8 cellular contexts compared by ENCODE assay signal in genomic region chr7:44986218-44987053, GRCh38. TPM values are rescaled to one million over a fixed set of nuclear protein-coding genes. Genes with fewer than 3 reads are reported as not detected.
DNase-seq lines count a peak whose midpoint lies in the region; ATAC-seq, FAIRE-seq and TF ChIP-seq lines count a peak whose summit lies in the region.

No MANE protein-coding gene starts in this region.

- peak overlapping the region; percentile 94 for H3K18ac ChIP-seq in H1 (ENCODE audit: extremely low read depth, low read length)

- peak overlapping the region; percentile 63 for H3K14ac ChIP-seq in H1 (ENCODE audit: insufficient read length)

- peak overlapping the region; percentile 80 for H4K5ac ChIP-seq in H1 (ENCODE audit: insufficient read length, low read depth, low read length)

- H3K56ac ChIP-seq in H1 (replicated peaks; ENCODE audit: insufficient read length, low read depth, low read length): peak overlapping the region; percentile 87

- TF ChIP-seq CTCF in CD8-positive, alpha-beta T cell (IDR thresholded peaks at IDR 0.05): no peak
- TF ChIP-seq CTCF in HL-60 (IDR thresholded peaks at IDR 0.05; ENCODE audit: insufficient read depth, low read length) (no peak), H1 (IDR thresholded peaks at IDR 0.05; ENCODE audit: control extremely low read depth in 1 of 3, insufficient read depth in 1 of 3, low read depth in 1 of 3, low read length in 3 of 3) (no peak)

- peak overlapping the region; percentile 97 for H2BK5ac ChIP-seq in H1 (ENCODE audit: low read depth, low read length)

- peak overlapping the region; percentile 84 for H3K4me3 ChIP-seq in CD8-positive, alpha-beta T cell (ENCODE audit: low read depth, low read length)
- H3K4me3 ChIP-seq in HL-60 (replicated peaks; ENCODE audit: insufficient read depth, low read length) (peak overlapping the region; percentile 83), H1 (ENCODE audit: extremely low read depth in 1 of 4, insufficient read depth in 2 of 4, low read depth in 3 of 4, low read length in 4 of 4) (peak overlapping the region; percentile 89 to 97 (median 94))

- peaks cover 37% of the 10 kb centered on the region for H3K4me1 ChIP-seq in CD8-positive, alpha-beta T cell (ENCODE audit: insufficient read depth, low read length)
- H3K4me1 ChIP-seq in H1 (replicated peaks in 1 of 4; ENCODE audit: control insufficient read depth in 3 of 4, insufficient read depth in 4 of 4, low read length in 3 of 4): peaks cover 0 to 7% (median 5%) of the 10 kb centered on the region in 4 experiments; a peak in 3 of 7 replicates

- H2AFZ ChIP-seq in H1 (ENCODE audit: low read length): peak overlapping the region; percentile 38; the same call in 1 of the 2 replicates

- POLR2A ChIA-PET in CD8-positive, alpha-beta T cell (lab: Charles Lee): interaction anchor here (0.9 to 1.8 kb wide), 10 partner anchors 8 to 101 kb away, joined by 3 to 14 read pairs (median 4); partner anchors contain the start of genes CCM2 and PURB
- POLR2A ChIA-PET in H1 (lab: Charles Lee; ENCODE audit: partially characterized antibody): interaction anchor here (0.6 to 13.3 kb wide), 26 partner anchors 8 to 189 kb away, joined by 3 to 327 read pairs (median 4); partner anchors contain the start of genes CCM2, H2AZ2, PPIA and TBRG4

- H3K27ac ChIP-seq in CD8-positive, alpha-beta T cell (ENCODE audit: low read depth, low read length): peak overlapping the region; percentile 93
- H3K27ac ChIP-seq in HL-60 (replicated peaks): peak overlapping the region; percentile 90
- H3K27ac ChIP-seq in H1 (ENCODE audit: low read depth, low read length): peak overlapping the region; percentile 94

- no peaks in the 10 kb centered on the region for H3K27me3 Mint-ChIP-seq in CD8-positive, alpha-beta T cell (ENCODE audit: low read depth)
- no peaks in the 10 kb centered on the region for H3K27me3 Mint-ChIP-seq in activated CD8-positive, alpha-beta memory T cell treated with anti-CD3 and anti-CD28 coated beads, Interleukin-2, amount 10 ng/mL, durations not matched to agents 7 days and 5 days

- peaks cover 9% of the 10 kb centered on the region; the same call in 1 of the 2 replicates for H3K23me2 ChIP-seq in H1 (ENCODE audit: low read depth, low read length)

- peak overlapping the region; percentile 99 for H4K8ac ChIP-seq in H1 (ENCODE audit: extremely low read depth, insufficient read depth, low read length)

- TF ChIP-seq POLR2A in H1 (IDR thresholded peaks at IDR 0.05; ENCODE audit: control extremely low read depth in 1 of 2, low read depth in 2 of 2, low read length in 2 of 2): peak; percentile 98 to 99

- H3K9ac ChIP-seq in H1 (replicated peaks in 1 of 4; ENCODE audit: extremely low read depth in 1 of 4, low read depth in 3 of 4, low read length in 3 of 4): peak overlapping the region; percentile 98

- H3K79me1 ChIP-seq in H1 (ENCODE audit: low read depth, low read length): no peaks in the 10 kb centered on the region

- peak; percentile 93 for ATAC-seq in CD8-positive, alpha-beta T cell
- peak; percentile 98 for ATAC-seq in GM19463 (IDR thresholded peaks at IDR 0.05; ENCODE audit: unreplicated experiment)
- ATAC-seq in activated CD8-positive, alpha-beta memory T cell treated with anti-CD3 and anti-CD28 coated beads, Interleukin-2, amount 10 ng/mL, durations not matched to agents 7 days and 5 days: peak; percentile 95

- H2BK120ac ChIP-seq in H1 (replicated peaks; ENCODE audit: low read depth, low read length): peak overlapping the region; percentile 3

- peak overlapping the region; percentile 59 for H3K4ac ChIP-seq in H1 (replicated peaks; ENCODE audit: insufficient read length, low read depth, low read length)

- peak overlapping the region; percentile 96 for H3K4me3 Mint-ChIP-seq in CD8-positive, alpha-beta T cell
- H3K4me3 Mint-ChIP-seq in activated CD8-positive, alpha-beta memory T cell treated with anti-CD3 and anti-CD28 coated beads, Interleukin-2, amount 10 ng/mL, durations not matched to agents 7 days and 5 days: peak overlapping the region; percentile 98

- H2BK15ac ChIP-seq in H1 (ENCODE audit: low read length): 0 out of 2 replicates have a peak overlapping the region, but pooled peaks have one; percentile 14

- H3K27ac Mint-ChIP-seq in CD8-positive, alpha-beta T cell: peak overlapping the region; percentile 98
- H3K27ac Mint-ChIP-seq in activated CD8-positive, alpha-beta memory T cell treated with anti-CD3 and anti-CD28 coated beads, Interleukin-2, amount 10 ng/mL, durations not matched to agents 7 days and 5 days: peak overlapping the region; percentile 95

- H2BK12ac ChIP-seq in H1 (ENCODE audit: low read depth, low read length): peak overlapping the region; percentile 83; the same call in 1 of the 2 replicates

- DNase-seq in CD8-positive, alpha-beta T cell: peak; percentile 86 to 98 (median 95)
- peak; percentile 95 to 100 for DNase-seq in HL-60 (ENCODE audit: low read depth in 1 of 2, low spot score in 1 of 2)
- DNase-seq in NK-92 treated with Interleukin-12 subunit alpha and Interleukin-12 subunit beta, amount 100 ng/mL, for 24 hours (lab: John Stamatoyannopoulos, UW): peak; percentile 85
- peak; percentile 97 for DNase-seq in activated CD8-positive, alpha-beta memory T cell treated with anti-CD3 and anti-CD28 coated beads, Interleukin-2, amount 10 ng/mL, durations not matched to agents 7 days and 5 days
- peak; percentile 83 to 94 for DNase-seq in H1 (ENCODE audit: low read depth in 1 of 2, low spot score in 2 of 2)
- peak; percentile 99 for DNase-seq in mesenteric fat pad (ENCODE audit: low spot score)
- peak; percentile 90 for DNase-seq in stimulated activated CD8-positive, alpha-beta memory T cell treated with anti-CD3 and anti-CD28 coated beads, Interleukin-15, amount 100 ng/mL, for 1 hour (ENCODE audit: low read depth)

- no peak overlapping the region for H3K23ac ChIP-seq in H1 (ENCODE audit: insufficient read length)

- TF ChIP-seq EP300 in H1 (IDR thresholded peaks at IDR 0.05; ENCODE audit: borderline replicate concordance in 1 of 2, low read depth in 2 of 2, low read length in 2 of 2): peak in 1 of 2 experiments; percentile 40; a peak in 1 of 3 replicates

- peaks cover 18 to 26% of the 10 kb centered on the region in 2 experiments for H3K79me2 ChIP-seq in H1 (ENCODE audit: control insufficient read depth in 1 of 2, insufficient read depth in 2 of 2, low read length in 2 of 2)

- H3K36me3 ChIP-seq in CD8-positive, alpha-beta T cell (ENCODE audit: insufficient read depth, low read length): peaks cover 23% of the 10 kb centered on the region
- H3K36me3 ChIP-seq in H1 (ENCODE audit: control insufficient read depth in 2 of 4, insufficient read depth in 4 of 4, low read length in 3 of 4): peaks cover 17 to 39% (median 33%) of the 10 kb centered on the region in 4 experiments

- FAIRE-seq in H1 (lab: Jason Lieb, UNC): no peak

- peak overlapping the region; percentile 98 for H2AK5ac ChIP-seq in H1 (ENCODE audit: low read depth, low read length)

- no peaks in the 10 kb centered on the region for H3K9me3 ChIP-seq in CD8-positive, alpha-beta T cell (ENCODE audit: low read length)
- H3K9me3 ChIP-seq in H1 (ENCODE audit: insufficient read depth in 2 of 2, low read depth in 1 of 2, low read length in 1 of 2): no peaks in the 10 kb centered on the region

- no peak overlapping the region for H2BK20ac ChIP-seq in H1 (ENCODE audit: low read length)

- H3K9me3 Mint-ChIP-seq in CD8-positive, alpha-beta T cell: no peaks in the 10 kb centered on the region
- no peaks in the 10 kb centered on the region for H3K9me3 Mint-ChIP-seq in activated CD8-positive, alpha-beta memory T cell treated with anti-CD3 and anti-CD28 coated beads, Interleukin-2, amount 10 ng/mL, durations not matched to agents 7 days and 5 days (ENCODE audit: low read depth)

- no peaks in the 10 kb centered on the region for H3K27me3 ChIP-seq in CD8-positive, alpha-beta T cell (ENCODE audit: insufficient read depth, low read length)
- no peaks in the 10 kb centered on the region for H3K27me3 ChIP-seq in HL-60 (ENCODE audit: insufficient read depth, poor library complexity, severe bottlenecking)
- H3K27me3 ChIP-seq in H1 (replicated peaks in 1 of 4; ENCODE audit: control insufficient read depth in 3 of 4, extremely low read depth in 1 of 4, insufficient read depth in 3 of 4, low read length in 3 of 4): no peaks in the 10 kb centered on the region

- H4K91ac ChIP-seq in H1 (replicated peaks; ENCODE audit: insufficient read length, low read length): peak overlapping the region; percentile 45

- WGBS in H1 (ENCODE audit: extremely low coverage in 1 of 2, insufficient coverage in 1 of 2, insufficient read length in 1 of 2, insufficient replicate concordance in 2 of 2, low coverage in 1 of 2, low lambda C conversion rate in 2 of 2, missing lambda C conversion rate in 1 of 2), 2 experiments: 2% methylated on average over 65 of the region's 68 CpGs; no CpG with 5 or more reads in 1 of the 2 experiments

- peak overlapping the region; percentile 88 to 98 for H3K4me2 ChIP-seq in H1 (ENCODE audit: insufficient read depth in 1 of 2, low read depth in 2 of 2, low read length in 2 of 2)

- intact Hi-C loops in CD8-positive, alpha-beta T cell (cut with DNase I, micrococcal nuclease): loop anchor here (1.0 to 5.0 kb wide), 6 partner anchors 9 to 239 kb away; partner anchors contain the start of genes ZMIZ2 (in 2 of the 2), PURB (in 1 of the 2) and TBRG4 (in 1 of the 2)

- peaks cover 48% of the 10 kb centered on the region for H3K36me3 Mint-ChIP-seq in CD8-positive, alpha-beta T cell
- H3K36me3 Mint-ChIP-seq in activated CD8-positive, alpha-beta memory T cell treated with anti-CD3 and anti-CD28 coated beads, Interleukin-2, amount 10 ng/mL, durations not matched to agents 7 days and 5 days: peaks cover 46% of the 10 kb centered on the region

- CTCF ChIA-PET in CD8-positive, alpha-beta T cell (lab: Charles Lee): interaction anchor here (0.7 to 1.0 kb wide), 3 partner anchors 11 to 16 kb away, joined by 3 to 4 read pairs (median 3); no protein-coding TSS in a partner anchor
- CTCF ChIA-PET in activated CD8-positive, alpha-beta memory T cell treated with anti-CD3 and anti-CD28 coated beads, Interleukin-2, amount 10 ng/mL, durations not matched to agents 7 days and 5 days (lab: Charles Lee): interaction anchor here (1.0 to 1.9 kb wide), 7 partner anchors 10 to 50 kb away, joined by 3 to 6 read pairs (median 4); partner anchors contain the start of gene CCM2
- CTCF ChIA-PET in H1 (lab: Charles Lee; ENCODE audit: partially characterized antibody): interaction anchor here (0.8 to 5.4 kb wide), 5 partner anchors 10 to 100 kb away, joined by 3 to 43 read pairs (median 3); no protein-coding TSS in a partner anchor

- no peak for TF ChIP-seq RAD21 in H1 (IDR thresholded peaks at IDR 0.05 in 1 of 2, conservative IDR thresholded peaks at IDR 0.05 in 1 of 2; ENCODE audit: low read depth in 2 of 2, low read length in 2 of 2)

- H3K4me1 Mint-ChIP-seq in CD8-positive, alpha-beta T cell (ENCODE audit: low read depth): peaks cover 52% of the 10 kb centered on the region
- peaks cover 56% of the 10 kb centered on the region for H3K4me1 Mint-ChIP-seq in activated CD8-positive, alpha-beta memory T cell treated with anti-CD3 and anti-CD28 coated beads, Interleukin-2, amount 10 ng/mL, durations not matched to agents 7 days and 5 days

- peaks cover 8 to 18% of the 10 kb centered on the region in 2 experiments for H4K20me1 ChIP-seq in H1 (replicated peaks in 1 of 2; ENCODE audit: control insufficient read depth in 1 of 2, insufficient read depth in 2 of 2, low read length in 2 of 2)

RNA-seq across cellular contexts. Expression of gene MYO1G, which starts 7.6 kb away (rescaled TPM):
- 100 to 1,000 TPM; 142 to 143 TPM for total RNA-seq in CD8-positive, alpha-beta T cell
- total RNA-seq in activated CD8-positive, alpha-beta memory T cell treated with anti-CD3 and anti-CD28 coated beads, Interleukin-2, amount 10 ng/mL, durations not matched to agents 7 days and 5 days: 100 to 1,000 TPM; 502 to 567 TPM
- 0.11 and 0.19 TPM in 2 replicates for total RNA-seq in H1 (2021; fragmentation: NEBNext Ultra II Directional; extraction: Animal tissue kit (Norgen Biotek cat#: 25700))
- 0.08 and 0.11 TPM in 2 replicates for polyA plus RNA-seq in H1 (2011; rRNA removed)
- polyA plus RNA-seq in H1 (2011; cell fraction: cytosol; rRNA removed): 0.12 TPM
- 0.50 TPM for polyA plus RNA-seq in H1 (2011; cell fraction: nucleus; rRNA removed)
- polyA plus RNA-seq in H1 (2012, experiment 1 of 2): 0.08 to 0.15 TPM (median 0.11 TPM) in 3 of 4 replicates, not detected in the other
- not detected for polyA plus RNA-seq in H1 (2012, experiment 2 of 2)
- polyA plus RNA-seq in H1 (2013, experiment 1 of 2): 0.04 TPM
- polyA plus RNA-seq in H1 (2013, experiment 2 of 2): 0.04 TPM
- 0.20 and 0.54 TPM in 2 replicates for polyA minus RNA-seq in H1 (2011; rRNA and poly(A)+ RNA removed)
- polyA minus RNA-seq in H1 (2011; cell fraction: cytosol; rRNA and poly(A)+ RNA removed): 1.8 TPM
- 1.9 TPM for polyA minus RNA-seq in H1 (2011; cell fraction: nucleus; rRNA and poly(A)+ RNA removed)
- 8.7 TPM for total RNA-seq in mesenteric fat pad

RNA-seq across cellular contexts. Expression of gene CCM2, which starts 13.6 kb away (rescaled TPM):
- total RNA-seq in CD8-positive, alpha-beta T cell: 10 to 100 TPM; 42.8 to 44.6 TPM
- 100 to 1,000 TPM in 1 of 2 experiments, 10 to 100 TPM in 1; 87.5 to 113 TPM for total RNA-seq in activated CD8-positive, alpha-beta memory T cell treated with anti-CD3 and anti-CD28 coated beads, Interleukin-2, amount 10 ng/mL, durations not matched to agents 7 days and 5 days
- 31.3 and 31.6 TPM in 2 replicates for total RNA-seq in H1 (2021; fragmentation: NEBNext Ultra II Directional; extraction: Animal tissue kit (Norgen Biotek cat#: 25700))
- polyA plus RNA-seq in H1 (2011; rRNA removed): 41.2 and 54.8 TPM in 2 replicates
- polyA plus RNA-seq in H1 (2011; cell fraction: cytosol; rRNA removed): 40.7 TPM
- 51.2 TPM for polyA plus RNA-seq in H1 (2011; cell fraction: nucleus; rRNA removed)
- polyA plus RNA-seq in H1 (2012, experiment 1 of 2): 21.6 to 34.6 TPM (median 32.5 TPM) in 4 replicates
- polyA plus RNA-seq in H1 (2012, experiment 2 of 2): 28.2 TPM
- 20.3 TPM for polyA plus RNA-seq in H1 (2013, experiment 1 of 2)
- polyA plus RNA-seq in H1 (2013, experiment 2 of 2): 19.7 TPM
- polyA minus RNA-seq in H1 (2011; rRNA and poly(A)+ RNA removed): 26.9 and 30.1 TPM in 2 replicates
- 18.4 TPM for polyA minus RNA-seq in H1 (2011; cell fraction: cytosol; rRNA and poly(A)+ RNA removed)
- polyA minus RNA-seq in H1 (2011; cell fraction: nucleus; rRNA and poly(A)+ RNA removed): 19.1 TPM
- total RNA-seq in mesenteric fat pad: 53.2 TPM

Comparison
In these comparisons a context has a peak if more than half of its experiments do, and no peak if none do; other contexts are left out.
1. Peak in every context shown above with its lines: DNase-seq, ATAC-seq, H3K4me3 ChIP-seq and H3K27ac ChIP-seq.
2. RNA of gene MYO1G, which starts 7.6 kb away (total RNA-seq): 502 to 567 TPM in activated CD8-positive, alpha-beta memory T cell treated with anti-CD3 and anti-CD28 coated beads, Interleukin-2, amount 10 ng/mL, durations not matched to agents 7 days and 5 days and 142 to 143 TPM in CD8-positive, alpha-beta T cell; 8.7 TPM in mesenteric fat pad (single experiment) and 0.11 to 0.19 TPM in H1; every median in the first group is over 10 times any median in the second.